Comparison of ENCODE assay signal across 8 cellular contexts in genomic region chr6:142946181-142946923, GRCh38. TPM values are rescaled to one million over a fixed set of nuclear protein-coding genes. Genes with fewer than 3 reads are reported as not detected.
DNase-seq lines count a peak whose midpoint lies in the region; ATAC-seq and TF ChIP-seq lines count a peak whose summit lies in the region.

No MANE protein-coding gene starts in this region.

- H3K79me2 ChIP-seq in KMS-11 (ENCODE audit: insufficient read depth, low read depth): peaks cover 27% of the 10 kb centered on the region

- TSS peak; percentile 56 for BruUV-seq in Calu3 (replicated peaks; lab: Mats Ljungman, UMichigan)

- peak overlapping the region; percentile 96 for H3K27ac ChIP-seq in KMS-11

- H3K9me3 Mint-ChIP-seq in Calu3 (ENCODE audit: low read depth, unreplicated experiment) (no peaks in the 10 kb centered on the region), neural crest cell (no peaks in the 10 kb centered on the region)
- no peaks in the 10 kb centered on the region for H3K9me3 Mint-ChIP-seq in stimulated activated naive CD8-positive, alpha-beta T cell treated with anti-CD3 and anti-CD28 coated beads, Interleukin-15, Interleukin-2, amounts not matched to agents 100 ng/mL and 50 ng/mL, for 24 hours

- peak; percentile 19 for ATAC-seq in GM21576 (IDR thresholded peaks at IDR 0.05; ENCODE audit: unreplicated experiment)

- H2AFZ ChIP-seq in KMS-11 (ENCODE audit: low read depth): peak overlapping the region; percentile 91

- peak overlapping the region; percentile 91 for H3K4me2 ChIP-seq in KMS-11

- H3K27ac Mint-ChIP-seq in Calu3 (ENCODE audit: unreplicated experiment): peak overlapping the region; percentile 79
- H3K27ac Mint-ChIP-seq in neural crest cell (ENCODE audit: unreplicated experiment): no peak overlapping the region
- peak overlapping the region; percentile 96 for H3K27ac Mint-ChIP-seq in stimulated activated naive CD8-positive, alpha-beta T cell treated with anti-CD3 and anti-CD28 coated beads, Interleukin-15, Interleukin-2, amounts not matched to agents 100 ng/mL and 50 ng/mL, for 24 hours

- H3K4me3 ChIP-seq in KMS-11 (IDR thresholded peaks at IDR 0.05; ENCODE audit: insufficient read depth, low read depth, low read length) (no peak overlapping the region), foreskin fibroblast (ENCODE audit: low read depth in 1 of 2, low read length in 2 of 2) (peak overlapping the region; percentile 94 to 96)

- intact Hi-C loops in Calu3 (cut with micrococcal nuclease; ENCODE audit: unreplicated experiment): loop anchor here (10.0 kb wide), 2 partner anchors 102 to 478 kb away; no protein-coding TSS in a partner anchor

- H3K36me3 Mint-ChIP-seq in Calu3 (ENCODE audit: insufficient read depth, unreplicated experiment) (peaks cover 47% of the 10 kb centered on the region), neural crest cell (ENCODE audit: low read depth) (no peaks in the 10 kb centered on the region)
- peaks cover 10% of the 10 kb centered on the region for H3K36me3 Mint-ChIP-seq in stimulated activated naive CD8-positive, alpha-beta T cell treated with anti-CD3 and anti-CD28 coated beads, Interleukin-15, Interleukin-2, amounts not matched to agents 100 ng/mL and 50 ng/mL, for 24 hours (ENCODE audit: low read depth)

- H3K4me1 Mint-ChIP-seq in Calu3 (ENCODE audit: low read depth, unreplicated experiment) (peaks cover 23% of the 10 kb centered on the region), neural crest cell (peaks cover 26% of the 10 kb centered on the region)
- peaks cover 43% of the 10 kb centered on the region for H3K4me1 Mint-ChIP-seq in stimulated activated naive CD8-positive, alpha-beta T cell treated with anti-CD3 and anti-CD28 coated beads, Interleukin-15, Interleukin-2, amounts not matched to agents 100 ng/mL and 50 ng/mL, for 24 hours (ENCODE audit: low read depth)

- DNase-seq in Calu3 (peak; percentile 94), SHP77 (lab: John Stamatoyannopoulos, UW) (peak; percentile 92 to 94), foreskin fibroblast (peak; percentile 99), neural crest cell (ENCODE audit: low read depth, low spot score) (peak; percentile 62)
- peak; percentile 59 to 78 (median 73) for DNase-seq in activated naive CD4-positive, alpha-beta T cell (lab: John Stamatoyannopoulos, UW)

- CTCF ChIA-PET in Calu3 (lab: Charles Lee): interaction anchor here (0.6 kb wide), 1 partner anchor 20 kb away, joined by 3 read pairs; no protein-coding TSS in a partner anchor

- TF ChIP-seq CTCF in Calu3 (IDR thresholded peaks at IDR 0.05; ENCODE audit: unreplicated experiment) (no peak), KMS-11 (conservative IDR thresholded peaks at IDR 0.05; ENCODE audit: low read depth, low read length) (no peak), foreskin fibroblast (IDR thresholded peaks at IDR 0.05; ENCODE audit: low read depth, low read length) (no peak), neural crest cell (conservative IDR thresholded peaks at IDR 0.05) (no peak)

- H3K27me3 Mint-ChIP-seq in Calu3 (ENCODE audit: unreplicated experiment) (no peaks in the 10 kb centered on the region), neural crest cell (ENCODE audit: low read depth) (peaks cover 51% of the 10 kb centered on the region)
- peaks cover 3% of the 10 kb centered on the region for H3K27me3 Mint-ChIP-seq in stimulated activated naive CD8-positive, alpha-beta T cell treated with anti-CD3 and anti-CD28 coated beads, Interleukin-15, Interleukin-2, amounts not matched to agents 100 ng/mL and 50 ng/mL, for 24 hours

- no peaks in the 10 kb centered on the region; the same call in 1 of the 2 replicates for H4K20me1 ChIP-seq in KMS-11 (ENCODE audit: insufficient read depth)

- H3K27me3 ChIP-seq in KMS-11 (ENCODE audit: insufficient read depth, low read depth): no peaks in the 10 kb centered on the region

- peak overlapping the region; percentile 96 for H3K9ac ChIP-seq in KMS-11

- H3K4me1 ChIP-seq in KMS-11 (ENCODE audit: low read depth, poor library complexity, severe bottlenecking): peaks cover 26% of the 10 kb centered on the region

- H3K36me3 ChIP-seq in KMS-11 (ENCODE audit: insufficient read depth): no peaks in the 10 kb centered on the region

- H3K4me3 Mint-ChIP-seq in Calu3 (ENCODE audit: low read depth, unreplicated experiment): peak overlapping the region; percentile 98
- peak overlapping the region; percentile 94 for H3K4me3 Mint-ChIP-seq in neural crest cell
- peak overlapping the region; percentile 90 for H3K4me3 Mint-ChIP-seq in stimulated activated naive CD8-positive, alpha-beta T cell treated with anti-CD3 and anti-CD28 coated beads, Interleukin-15, Interleukin-2, amounts not matched to agents 100 ng/mL and 50 ng/mL, for 24 hours

RNA-seq across cellular contexts. Expression of gene HIVEP2, which starts 1.4 kb away (rescaled TPM):
- 15.0 and 18.4 TPM in 2 replicates for total RNA-seq in Calu3 (2022)
- total RNA-seq in neural crest cell: 3.0 and 3.5 TPM in 2 replicates
